ENCODE assay signal across 12 cellular contexts in genomic region chr11:22169833-22170232, GRCh38. TPM values are rescaled to one million over a fixed set of nuclear protein-coding genes. Genes with fewer than 3 reads are reported as not detected.
DNase-seq lines count a peak whose midpoint lies in the region; TF ChIP-seq lines count a peak whose summit lies in the region.
"Had no signal": no experiment of that assay in that cellular context is flagged by ENCODE, and none has a peak within 500 bp of the region (broad histone marks: within the 10 kb centered on the region; RNA-seq: fewer than 3 reads in every experiment).

No MANE protein-coding gene starts in this region.

- DNase-seq in NCI-H510A treated with DMSO at 0.1 percent for 48 hours (lab: John Stamatoyannopoulos, UW) (peak; percentile 22), NCI-H510A (lab: John Stamatoyannopoulos, UW) (no peak), NCI-H2227 (lab: John Stamatoyannopoulos, UW; ENCODE audit: unreplicated experiment) (peak; percentile 33), chondrocyte (ENCODE audit: low spot score) (no peak), retinal pigment epithelial cell (ENCODE audit: low read depth) (no peak), thyroid gland (no peak), posterior cingulate gyrus (no peak), COLO668 (lab: John Stamatoyannopoulos, UW; ENCODE audit: unreplicated experiment) (no peak)
- DNase-seq: activated T-cell treated with anti-CD3 and anti-CD28 coated beads, Interleukin-2, amount 50 U/mL, for 24 hours; H7 had no signal

- intact Hi-C loops in thyroid gland (cut with DNase I), result no loop called here
- intact Hi-C loops in posterior cingulate gyrus (cut with DNase I), result loop anchor here (1.0 kb wide), 1 partner anchor 134 kb away; no protein-coding TSS in a partner anchor

- no peak overlapping the region for H3K4me3 ChIP-seq in retinal pigment epithelial cell (ENCODE audit: low read length)
- no peak overlapping the region for H3K4me3 ChIP-seq in thyroid gland (replicated peaks in 1 of 3)
- H3K4me3 ChIP-seq: skin epidermis, vagina had no signal

- 1 to 2% methylated on average over 2 of the region's 2 CpGs for WGBS in thyroid gland, 2 donors

- H3K36me3 Mint-ChIP-seq in chondrocyte (ENCODE audit: low read depth), result no peaks in the 10 kb centered on the region

- H3K27me3 Mint-ChIP-seq in chondrocyte (ENCODE audit: low read depth), result peaks cover 4% of the 10 kb centered on the region
- H3K27me3 Mint-ChIP-seq: activated T-cell treated with anti-CD3 and anti-CD28 coated beads, Interleukin-2, amount 50 U/mL, for 24 hours had no signal

- H3K4me1 Mint-ChIP-seq in chondrocyte (ENCODE audit: low read depth), result no peaks in the 10 kb centered on the region

- no peaks in the 10 kb centered on the region for H3K4me1 ChIP-seq in thyroid gland
- H3K4me1 ChIP-seq: vagina had no signal

- no peak overlapping the region for H3K27ac Mint-ChIP-seq in chondrocyte (ENCODE audit: unreplicated experiment)
- H3K27ac Mint-ChIP-seq: activated T-cell treated with anti-CD3 and anti-CD28 coated beads, Interleukin-2, amount 50 U/mL, for 24 hours had no signal

- H3K27ac ChIP-seq in thyroid gland, result no peak overlapping the region
- H3K27ac ChIP-seq: skin epidermis, vagina had no signal

- no peaks in the 10 kb centered on the region for H3K9me3 Mint-ChIP-seq in chondrocyte (ENCODE audit: low read depth)
- H3K9me3 Mint-ChIP-seq: activated T-cell treated with anti-CD3 and anti-CD28 coated beads, Interleukin-2, amount 50 U/mL, for 24 hours had no signal

- H3K9me3 ChIP-seq in thyroid gland, result no peaks in the 10 kb centered on the region
- H3K9me3 ChIP-seq: vagina had no signal

- no peaks in the 10 kb centered on the region for H3K27me3 ChIP-seq in thyroid gland
- H3K27me3 ChIP-seq: vagina had no signal

- no peaks in the 10 kb centered on the region for H3K36me3 ChIP-seq in thyroid gland
- H3K36me3 ChIP-seq: vagina had no signal

- no peak overlapping the region for H3K4me3 Mint-ChIP-seq in chondrocyte (ENCODE audit: unreplicated experiment)
- H3K4me3 Mint-ChIP-seq: activated T-cell treated with anti-CD3 and anti-CD28 coated beads, Interleukin-2, amount 50 U/mL, for 24 hours had no signal

- TF ChIP-seq POLR2A in thyroid gland (IDR thresholded peaks at IDR 0.05), result no peak

- TF ChIP-seq CTCF in chondrocyte (IDR thresholded peaks at IDR 0.05), result peak; percentile 79
- peak; percentile 29 for TF ChIP-seq CTCF in retinal pigment epithelial cell (conservative IDR thresholded peaks at IDR 0.05; ENCODE audit: low read depth, low read length)
- peak in 3 of 6 experiments; percentile 27 to 48 (median 45) for TF ChIP-seq CTCF in thyroid gland (IDR thresholded peaks at IDR 0.05)

RNA-seq across cellular contexts. Expression of gene ANO5, which starts 23.1 kb away (rescaled TPM):
- total RNA-seq in chondrocyte (0.18 to 0.20 TPM in 2 of 3 replicates, not detected in the other), thyroid gland (10 to 100 TPM in 1 of 4 donors, 1 to 10 TPM in 3; 7.4 to 13.8 (median 9.7) TPM)

Comparison
In these comparisons a context has a peak if more than half of its experiments do, and no peak if none do; other contexts are left out.
1. DNase-seq: peak in NCI-H510A treated with DMSO at 0.1 percent for 48 hours (single experiment) and NCI-H2227 (single experiment); none in NCI-H510A (single experiment), chondrocyte (single experiment), retinal pigment epithelial cell (single experiment), thyroid gland (0 of 2), posterior cingulate gyrus (0 of 10) and COLO668 (single experiment).